Comparison of ENCODE assay signal across 30 cellular contexts in the genomic region with DNA sequence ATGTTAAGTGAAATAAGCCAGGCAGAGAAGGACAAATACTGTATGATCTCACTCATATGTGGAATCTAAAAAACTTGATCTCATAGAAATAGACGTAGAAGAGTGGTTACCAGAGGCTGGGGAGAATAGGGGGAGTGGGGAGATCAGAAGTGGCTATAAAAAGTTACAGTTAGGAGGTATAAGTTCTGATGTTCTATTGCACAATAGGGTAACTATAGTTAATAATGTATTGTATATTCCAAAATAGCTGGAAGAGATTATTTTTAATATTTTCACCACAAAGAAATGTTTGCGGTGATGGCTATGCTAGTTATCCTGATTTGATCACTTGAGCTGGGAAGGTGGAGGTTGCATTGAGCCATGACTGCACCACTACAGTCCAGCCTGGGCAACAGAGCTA. TPM values are rescaled to one million over a fixed set of nuclear protein-coding genes. Genes with fewer than 3 reads are reported as not detected.
"Had no signal": no experiment of that assay in that cellular context is flagged by ENCODE, and none has a peak within 500 bp of the region (broad histone marks: within the 10 kb centered on the region; RNA-seq: fewer than 3 reads in every experiment).

No MANE protein-coding gene starts in this region.

- DNase-seq: naive thymus-derived CD4-positive, alpha-beta T cell; natural killer cell; occipital lobe; ovary; posterior cingulate gyrus; psoas muscle; right cardiac atrium; spleen; stimulated activated CD4-positive, alpha-beta T cell treated with anti-CD3 and anti-CD28 coated beads, Interleukin-12 subunit alpha, Interleukin-12 subunit beta, amount 100 ng/mL, for 4 hours; stimulated activated CD4-positive, alpha-beta T cell treated with anti-CD3 and anti-CD28 coated beads, Interleukin-1b, Interleukin-23, amount 100 ng/mL, for 48 hours; stimulated activated CD4-positive, alpha-beta T cell treated with anti-CD3 and anti-CD28 coated beads, Interleukin-4, amount 100 ng/mL, for 1 hour; stimulated activated CD4-positive, alpha-beta T cell treated with anti-CD3 and anti-CD28 coated beads, Interleukin-4, amount 100 ng/mL, for 4 hours; stimulated activated CD8-positive, alpha-beta memory T cell treated with anti-CD3 and anti-CD28 coated beads, Interleukin-4, amount 100 ng/mL, for 48 hours; stimulated activated naive CD4-positive, alpha-beta T cell; stimulated activated naive CD8-positive, alpha-beta T cell treated with anti-CD3 and anti-CD28 coated beads, Interleukin-15, amount 100 ng/mL, for 72 hours; stimulated activated naive CD8-positive, alpha-beta T cell treated with anti-CD3 and anti-CD28 coated beads, Interleukin-15, Interleukin-2, amounts not matched to agents 100 U/mL and 50 U/mL, for 24 hours; substantia nigra; testis; tibial artery; transverse colon; upper lobe of right lung; uterus had no signal

- H3K4me3 ChIP-seq: neural progenitor cell, ovary, psoas muscle, skin epidermis, smooth muscle cell, spleen, suprapubic skin, testis, tibial artery, transverse colon, upper lobe of right lung, uterus had no signal

- ATAC-seq: naive thymus-derived CD4-positive, alpha-beta T cell; natural killer cell; psoas muscle; right cardiac atrium; sciatic nerve; stimulated activated memory B cell treated with anti-CD40 and anti-IgM and Interleukin-4, amounts not matched to agents 10 μg/mL and 1 μg/mL and 100 μg/mL, for 72 hours; stimulated activated naive CD8-positive, alpha-beta T cell treated with anti-CD3 and anti-CD28 coated beads, Interleukin-15, amount 100 ng/mL, for 72 hours; stimulated activated naive CD8-positive, alpha-beta T cell treated with anti-CD3 and anti-CD28 coated beads, Interleukin-15, Interleukin-2, amounts not matched to agents 100 U/mL and 50 U/mL, for 24 hours; upper lobe of right lung had no signal

- H3K36me3 ChIP-seq: neural progenitor cell, ovary, transverse colon, uterus had no signal

- H3K4me2 ChIP-seq: neural progenitor cell, smooth muscle cell had no signal

- H3K9ac ChIP-seq: neural progenitor cell, parathyroid adenoma had no signal

- H3K27ac ChIP-seq: neural progenitor cell, ovary, parathyroid adenoma, psoas muscle, skin epidermis, spleen, suprapubic skin, testis, tibial artery, transverse colon, upper lobe of right lung, uterus had no signal

- H3K9me3 ChIP-seq: ovary, psoas muscle, suprapubic skin, testis, transverse colon, upper lobe of right lung had no signal

- H3K27me3 ChIP-seq: neural progenitor cell, ovary, spleen, suprapubic skin, testis, tibial artery, transverse colon, upper lobe of right lung, uterus had no signal

- H3K4me1 ChIP-seq: neural progenitor cell, parathyroid adenoma, spleen, suprapubic skin, testis, tibial artery, transverse colon, upper lobe of right lung, uterus had no signal

- H2AFZ ChIP-seq: neural progenitor cell, parathyroid adenoma had no signal

RNA-seq across cellular contexts. Expression of gene SLC18A2, which starts 53.8 kb away (rescaled TPM):
- total RNA-seq: occipital lobe, osteoblast had no signal
